ENCODE assay signal across 1 cellular context in the genomic region with DNA sequence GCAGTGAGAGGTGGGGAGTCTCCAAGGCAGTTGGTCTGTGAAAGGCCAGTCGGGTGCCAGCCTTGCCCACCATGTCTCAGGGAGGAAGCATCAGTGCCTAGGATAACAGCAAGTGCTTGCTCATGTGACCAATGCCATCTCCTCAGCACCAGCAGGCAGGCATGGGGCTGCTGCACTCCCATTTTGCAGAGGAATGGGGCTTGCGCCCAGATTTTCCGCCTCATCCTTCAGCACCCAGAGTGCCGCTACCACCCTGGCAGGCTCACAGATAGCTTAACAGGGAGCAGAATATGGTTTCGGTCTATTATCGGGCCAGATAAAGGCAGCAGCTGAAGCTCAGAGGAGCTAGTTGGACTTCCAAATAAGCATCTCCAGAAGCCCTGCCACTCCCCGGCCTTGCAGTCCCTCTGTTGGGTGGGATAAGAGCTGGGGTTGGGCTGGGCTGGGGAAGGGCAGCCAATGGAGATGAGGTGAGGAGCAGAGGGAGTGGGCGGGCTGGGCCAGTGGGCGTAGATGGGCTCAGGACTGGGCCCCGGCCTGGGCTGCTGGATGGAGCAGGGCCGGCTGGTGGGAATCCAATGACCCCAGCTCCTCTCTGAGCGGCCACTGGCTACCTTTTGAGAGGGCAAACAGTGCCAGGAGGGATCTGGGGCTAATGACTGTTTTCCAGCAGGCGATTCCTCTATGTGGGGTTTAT.
TF ChIP-seq lines count a peak whose summit lies in the region.

No MANE protein-coding gene starts in this region.

TF ChIP-seq in HepG2, 621 proteins besides CTCF, POLR2A, EP300 and RAD21 (continued from another document):
- TF ChIP-seq, protein P1, sequence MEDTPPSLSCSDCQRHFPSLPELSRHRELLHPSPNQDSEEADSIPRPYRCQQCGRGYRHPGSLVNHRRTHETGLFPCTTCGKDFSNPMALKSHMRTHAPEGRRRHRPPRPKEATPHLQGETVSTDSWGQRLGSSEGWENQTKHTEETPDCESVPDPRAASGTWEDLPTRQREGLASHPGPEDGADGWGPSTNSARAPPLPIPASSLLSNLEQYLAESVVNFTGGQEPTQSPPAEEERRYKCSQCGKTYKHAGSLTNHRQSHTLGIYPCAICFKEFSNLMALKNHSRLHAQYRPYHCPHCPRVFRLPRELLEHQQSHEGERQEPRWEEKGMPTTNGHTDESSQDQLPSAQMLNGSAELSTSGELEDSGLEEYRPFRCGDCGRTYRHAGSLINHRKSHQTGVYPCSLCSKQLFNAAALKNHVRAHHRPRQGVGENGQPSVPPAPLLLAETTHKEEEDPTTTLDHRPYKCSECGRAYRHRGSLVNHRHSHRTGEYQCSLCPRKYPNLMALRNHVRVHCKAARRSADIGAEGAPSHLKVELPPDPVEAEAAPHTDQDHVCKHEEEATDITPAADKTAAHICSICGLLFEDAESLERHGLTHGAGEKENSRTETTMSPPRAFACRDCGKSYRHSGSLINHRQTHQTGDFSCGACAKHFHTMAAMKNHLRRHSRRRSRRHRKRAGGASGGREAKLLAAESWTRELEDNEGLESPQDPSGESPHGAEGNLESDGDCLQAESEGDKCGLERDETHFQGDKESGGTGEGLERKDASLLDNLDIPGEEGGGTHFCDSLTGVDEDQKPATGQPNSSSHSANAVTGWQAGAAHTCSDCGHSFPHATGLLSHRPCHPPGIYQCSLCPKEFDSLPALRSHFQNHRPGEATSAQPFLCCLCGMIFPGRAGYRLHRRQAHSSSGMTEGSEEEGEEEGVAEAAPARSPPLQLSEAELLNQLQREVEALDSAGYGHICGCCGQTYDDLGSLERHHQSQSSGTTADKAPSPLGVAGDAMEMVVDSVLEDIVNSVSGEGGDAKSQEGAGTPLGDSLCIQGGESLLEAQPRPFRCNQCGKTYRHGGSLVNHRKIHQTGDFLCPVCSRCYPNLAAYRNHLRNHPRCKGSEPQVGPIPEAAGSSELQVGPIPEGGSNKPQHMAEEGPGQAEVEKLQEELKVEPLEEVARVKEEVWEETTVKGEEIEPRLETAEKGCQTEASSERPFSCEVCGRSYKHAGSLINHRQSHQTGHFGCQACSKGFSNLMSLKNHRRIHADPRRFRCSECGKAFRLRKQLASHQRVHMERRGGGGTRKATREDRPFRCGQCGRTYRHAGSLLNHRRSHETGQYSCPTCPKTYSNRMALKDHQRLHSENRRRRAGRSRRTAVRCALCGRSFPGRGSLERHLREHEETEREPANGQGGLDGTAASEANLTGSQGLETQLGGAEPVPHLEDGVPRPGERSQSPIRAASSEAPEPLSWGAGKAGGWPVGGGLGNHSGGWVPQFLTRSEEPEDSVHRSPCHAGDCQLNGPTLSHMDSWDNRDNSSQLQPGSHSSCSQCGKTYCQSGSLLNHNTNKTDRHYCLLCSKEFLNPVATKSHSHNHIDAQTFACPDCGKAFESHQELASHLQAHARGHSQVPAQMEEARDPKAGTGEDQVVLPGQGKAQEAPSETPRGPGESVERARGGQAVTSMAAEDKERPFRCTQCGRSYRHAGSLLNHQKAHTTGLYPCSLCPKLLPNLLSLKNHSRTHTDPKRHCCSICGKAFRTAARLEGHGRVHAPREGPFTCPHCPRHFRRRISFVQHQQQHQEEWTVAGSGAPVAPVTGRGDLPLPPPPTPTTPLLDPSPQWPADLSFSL (CRISPR knock-in tag; IDR thresholded peaks at IDR 0.05): no peak
- no peak for TF ChIP-seq MAFK (conservative IDR thresholded peaks at IDR 0.05 in 1 of 2, IDR thresholded peaks at IDR 0.05 in 1 of 2; ENCODE audit: low read length in 2 of 2)
- TF ChIP-seq ZNF317 (CRISPR knock-in tag; IDR thresholded peaks at IDR 0.05): no peak
- TF ChIP-seq, protein P2, sequence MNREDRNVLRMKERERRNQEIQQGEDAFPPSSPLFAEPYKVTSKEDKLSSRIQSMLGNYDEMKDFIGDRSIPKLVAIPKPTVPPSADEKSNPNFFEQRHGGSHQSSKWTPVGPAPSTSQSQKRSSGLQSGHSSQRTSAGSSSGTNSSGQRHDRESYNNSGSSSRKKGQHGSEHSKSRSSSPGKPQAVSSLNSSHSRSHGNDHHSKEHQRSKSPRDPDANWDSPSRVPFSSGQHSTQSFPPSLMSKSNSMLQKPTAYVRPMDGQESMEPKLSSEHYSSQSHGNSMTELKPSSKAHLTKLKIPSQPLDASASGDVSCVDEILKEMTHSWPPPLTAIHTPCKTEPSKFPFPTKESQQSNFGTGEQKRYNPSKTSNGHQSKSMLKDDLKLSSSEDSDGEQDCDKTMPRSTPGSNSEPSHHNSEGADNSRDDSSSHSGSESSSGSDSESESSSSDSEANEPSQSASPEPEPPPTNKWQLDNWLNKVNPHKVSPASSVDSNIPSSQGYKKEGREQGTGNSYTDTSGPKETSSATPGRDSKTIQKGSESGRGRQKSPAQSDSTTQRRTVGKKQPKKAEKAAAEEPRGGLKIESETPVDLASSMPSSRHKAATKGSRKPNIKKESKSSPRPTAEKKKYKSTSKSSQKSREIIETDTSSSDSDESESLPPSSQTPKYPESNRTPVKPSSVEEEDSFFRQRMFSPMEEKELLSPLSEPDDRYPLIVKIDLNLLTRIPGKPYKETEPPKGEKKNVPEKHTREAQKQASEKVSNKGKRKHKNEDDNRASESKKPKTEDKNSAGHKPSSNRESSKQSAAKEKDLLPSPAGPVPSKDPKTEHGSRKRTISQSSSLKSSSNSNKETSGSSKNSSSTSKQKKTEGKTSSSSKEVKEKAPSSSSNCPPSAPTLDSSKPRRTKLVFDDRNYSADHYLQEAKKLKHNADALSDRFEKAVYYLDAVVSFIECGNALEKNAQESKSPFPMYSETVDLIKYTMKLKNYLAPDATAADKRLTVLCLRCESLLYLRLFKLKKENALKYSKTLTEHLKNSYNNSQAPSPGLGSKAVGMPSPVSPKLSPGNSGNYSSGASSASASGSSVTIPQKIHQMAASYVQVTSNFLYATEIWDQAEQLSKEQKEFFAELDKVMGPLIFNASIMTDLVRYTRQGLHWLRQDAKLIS (CRISPR knock-in tag; IDR thresholded peaks at IDR 0.05): no peak
- TF ChIP-seq SNRNP70 (IDR thresholded peaks at IDR 0.05; ENCODE audit: low read depth, low read length): no peak
